ENCODE assay signal across 1 cellular context in the genomic region with DNA sequence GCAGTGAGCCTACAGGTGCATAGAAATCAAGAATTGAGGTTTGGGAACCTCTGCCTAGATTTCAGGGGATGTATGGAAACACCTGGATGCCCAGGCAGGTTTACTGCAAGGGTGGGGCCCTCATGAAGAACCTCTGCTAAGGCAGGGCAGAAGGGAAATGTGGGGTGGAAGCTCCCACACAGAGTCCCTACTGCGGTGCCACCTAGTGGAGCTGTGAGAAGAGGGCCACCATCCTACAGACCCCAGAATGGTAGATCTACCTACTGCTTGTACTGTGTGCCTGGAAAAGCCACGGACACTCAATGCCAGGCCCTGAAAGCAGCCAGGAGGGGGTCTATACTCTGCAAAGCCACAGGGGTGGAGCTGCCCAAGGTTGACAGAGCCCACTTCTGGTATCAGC.
TF ChIP-seq lines count a peak whose summit lies in the region.

No MANE protein-coding gene starts in this region.

TF ChIP-seq in HepG2, 621 proteins besides CTCF, POLR2A, EP300 and RAD21 (continued from another document):
- TF ChIP-seq, protein P1, sequence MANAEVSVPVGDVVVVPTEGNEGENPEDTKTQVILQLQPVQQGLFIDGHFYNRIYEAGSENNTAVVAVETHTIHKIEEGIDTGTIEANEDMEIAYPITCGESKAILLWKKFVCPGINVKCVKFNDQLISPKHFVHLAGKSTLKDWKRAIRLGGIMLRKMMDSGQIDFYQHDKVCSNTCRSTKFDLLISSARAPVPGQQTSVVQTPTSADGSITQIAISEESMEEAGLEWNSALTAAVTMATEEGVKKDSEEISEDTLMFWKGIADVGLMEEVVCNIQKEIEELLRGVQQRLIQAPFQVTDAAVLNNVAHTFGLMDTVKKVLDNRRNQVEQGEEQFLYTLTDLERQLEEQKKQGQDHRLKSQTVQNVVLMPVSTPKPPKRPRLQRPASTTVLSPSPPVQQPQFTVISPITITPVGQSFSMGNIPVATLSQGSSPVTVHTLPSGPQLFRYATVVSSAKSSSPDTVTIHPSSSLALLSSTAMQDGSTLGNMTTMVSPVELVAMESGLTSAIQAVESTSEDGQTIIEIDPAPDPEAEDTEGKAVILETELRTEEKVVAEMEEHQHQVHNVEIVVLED (CRISPR knock-in tag; IDR thresholded peaks at IDR 0.05; ENCODE audit: borderline replicate concordance): no peak
- TF ChIP-seq ZNF326 (CRISPR knock-in tag; IDR thresholded peaks at IDR 0.05; ENCODE audit: borderline replicate concordance): no peak
- no peak for TF ChIP-seq ZNF615 (CRISPR knock-in tag; IDR thresholded peaks at IDR 0.05; ENCODE audit: borderline replicate concordance)
- TF ChIP-seq ZSCAN31 (CRISPR knock-in tag; IDR thresholded peaks at IDR 0.05; ENCODE audit: low read depth): no peak
TF ChIP-seq in HepG2: peak in this region for 0.
